ENCODE assay signal across 1 cellular context in the genomic region with DNA sequence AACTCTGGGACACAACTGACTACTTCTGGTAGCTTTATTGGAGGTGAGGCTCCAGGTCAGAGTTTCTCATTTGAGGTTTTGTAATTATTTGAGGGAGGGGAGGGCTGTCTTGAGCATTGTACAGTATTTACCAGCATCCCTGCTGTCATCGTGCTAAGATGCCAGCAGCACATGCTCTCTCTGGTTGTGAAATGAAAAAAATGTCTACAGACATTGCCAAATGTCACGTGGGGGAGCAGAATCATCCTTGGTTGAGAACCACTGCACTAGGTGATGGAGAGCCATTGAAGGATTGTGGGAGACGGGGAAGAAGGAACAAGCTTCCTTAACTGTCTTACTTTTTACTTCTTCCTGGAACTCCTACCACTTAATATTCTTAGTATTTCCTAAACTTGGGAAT.
TF ChIP-seq lines count a peak whose summit lies in the region.

No MANE protein-coding gene starts in this region.

TF ChIP-seq in GM12878, 131 proteins besides CTCF, POLR2A, EP300 and RAD21 (continued from another document):
- TF ChIP-seq, protein P1, sequence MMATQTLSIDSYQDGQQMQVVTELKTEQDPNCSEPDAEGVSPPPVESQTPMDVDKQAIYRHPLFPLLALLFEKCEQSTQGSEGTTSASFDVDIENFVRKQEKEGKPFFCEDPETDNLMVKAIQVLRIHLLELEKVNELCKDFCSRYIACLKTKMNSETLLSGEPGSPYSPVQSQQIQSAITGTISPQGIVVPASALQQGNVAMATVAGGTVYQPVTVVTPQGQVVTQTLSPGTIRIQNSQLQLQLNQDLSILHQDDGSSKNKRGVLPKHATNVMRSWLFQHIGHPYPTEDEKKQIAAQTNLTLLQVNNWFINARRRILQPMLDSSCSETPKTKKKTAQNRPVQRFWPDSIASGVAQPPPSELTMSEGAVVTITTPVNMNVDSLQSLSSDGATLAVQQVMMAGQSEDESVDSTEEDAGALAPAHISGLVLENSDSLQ (IDR thresholded peaks at IDR 0.05), result no peak
- TF ChIP-seq, protein P2, sequence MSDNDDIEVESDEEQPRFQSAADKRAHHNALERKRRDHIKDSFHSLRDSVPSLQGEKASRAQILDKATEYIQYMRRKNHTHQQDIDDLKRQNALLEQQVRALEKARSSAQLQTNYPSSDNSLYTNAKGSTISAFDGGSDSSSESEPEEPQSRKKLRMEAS (IDR thresholded peaks at IDR 0.05; ENCODE audit: low read depth, low read length), result peak; percentile 56; the same call in 1 of the 2 replicates
- TF ChIP-seq MEF2A (IDR thresholded peaks at IDR 0.05; ENCODE audit: insufficient read depth, low read depth, low read length) (no peak), CREM (IDR thresholded peaks at IDR 0.05; ENCODE audit: low read depth) (no peak), SMARCA5 (IDR thresholded peaks at IDR 0.05) (no peak), POLR2AphosphoS2 (IDR thresholded peaks at IDR 0.05; ENCODE audit: low read depth, low read length) (no peak), NBN (IDR thresholded peaks at IDR 0.05) (no peak), BCL11A (IDR thresholded peaks at IDR 0.05; ENCODE audit: low read depth, low read length) (no peak), NFXL1 (IDR thresholded peaks at IDR 0.05; ENCODE audit: borderline replicate concordance) (no peak), ZNF384 (IDR thresholded peaks at IDR 0.05; ENCODE audit: borderline replicate concordance, low read depth, low read length) (peak; percentile 12; the same call in 1 of the 2 replicates), CBFB (IDR thresholded peaks at IDR 0.05; ENCODE audit: low read depth) (no peak), JUND (IDR thresholded peaks at IDR 0.05; ENCODE audit: low read depth, low read length) (no peak)
- TF ChIP-seq, protein P3, sequence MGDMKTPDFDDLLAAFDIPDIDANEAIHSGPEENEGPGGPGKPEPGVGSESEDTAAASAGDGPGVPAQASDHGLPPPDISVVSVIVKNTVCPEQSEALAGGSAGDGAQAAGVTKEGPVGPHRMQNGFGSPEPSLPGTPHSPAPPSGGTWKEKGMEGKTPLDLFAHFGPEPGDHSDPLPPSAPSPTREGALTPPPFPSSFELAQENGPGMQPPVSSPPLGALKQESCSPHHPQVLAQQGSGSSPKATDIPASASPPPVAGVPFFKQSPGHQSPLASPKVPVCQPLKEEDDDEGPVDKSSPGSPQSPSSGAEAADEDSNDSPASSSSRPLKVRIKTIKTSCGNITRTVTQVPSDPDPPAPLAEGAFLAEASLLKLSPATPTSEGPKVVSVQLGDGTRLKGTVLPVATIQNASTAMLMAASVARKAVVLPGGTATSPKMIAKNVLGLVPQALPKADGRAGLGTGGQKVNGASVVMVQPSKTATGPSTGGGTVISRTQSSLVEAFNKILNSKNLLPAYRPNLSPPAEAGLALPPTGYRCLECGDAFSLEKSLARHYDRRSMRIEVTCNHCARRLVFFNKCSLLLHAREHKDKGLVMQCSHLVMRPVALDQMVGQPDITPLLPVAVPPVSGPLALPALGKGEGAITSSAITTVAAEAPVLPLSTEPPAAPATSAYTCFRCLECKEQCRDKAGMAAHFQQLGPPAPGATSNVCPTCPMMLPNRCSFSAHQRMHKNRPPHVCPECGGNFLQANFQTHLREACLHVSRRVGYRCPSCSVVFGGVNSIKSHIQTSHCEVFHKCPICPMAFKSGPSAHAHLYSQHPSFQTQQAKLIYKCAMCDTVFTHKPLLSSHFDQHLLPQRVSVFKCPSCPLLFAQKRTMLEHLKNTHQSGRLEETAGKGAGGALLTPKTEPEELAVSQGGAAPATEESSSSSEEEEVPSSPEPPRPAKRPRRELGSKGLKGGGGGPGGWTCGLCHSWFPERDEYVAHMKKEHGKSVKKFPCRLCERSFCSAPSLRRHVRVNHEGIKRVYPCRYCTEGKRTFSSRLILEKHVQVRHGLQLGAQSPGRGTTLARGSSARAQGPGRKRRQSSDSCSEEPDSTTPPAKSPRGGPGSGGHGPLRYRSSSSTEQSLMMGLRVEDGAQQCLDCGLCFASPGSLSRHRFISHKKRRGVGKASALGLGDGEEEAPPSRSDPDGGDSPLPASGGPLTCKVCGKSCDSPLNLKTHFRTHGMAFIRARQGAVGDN (IDR thresholded peaks at IDR 0.05), result peak; percentile 54; the same call in 1 of the 2 replicates
- TF ChIP-seq, protein P4, sequence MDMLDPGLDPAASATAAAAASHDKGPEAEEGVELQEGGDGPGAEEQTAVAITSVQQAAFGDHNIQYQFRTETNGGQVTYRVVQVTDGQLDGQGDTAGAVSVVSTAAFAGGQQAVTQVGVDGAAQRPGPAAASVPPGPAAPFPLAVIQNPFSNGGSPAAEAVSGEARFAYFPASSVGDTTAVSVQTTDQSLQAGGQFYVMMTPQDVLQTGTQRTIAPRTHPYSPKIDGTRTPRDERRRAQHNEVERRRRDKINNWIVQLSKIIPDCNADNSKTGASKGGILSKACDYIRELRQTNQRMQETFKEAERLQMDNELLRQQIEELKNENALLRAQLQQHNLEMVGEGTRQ (IDR thresholded peaks at IDR 0.05; ENCODE audit: borderline replicate concordance, low read depth, low read length), result peak; percentile 38; the same call in 1 of the 2 replicates
- TF ChIP-seq, protein P5, sequence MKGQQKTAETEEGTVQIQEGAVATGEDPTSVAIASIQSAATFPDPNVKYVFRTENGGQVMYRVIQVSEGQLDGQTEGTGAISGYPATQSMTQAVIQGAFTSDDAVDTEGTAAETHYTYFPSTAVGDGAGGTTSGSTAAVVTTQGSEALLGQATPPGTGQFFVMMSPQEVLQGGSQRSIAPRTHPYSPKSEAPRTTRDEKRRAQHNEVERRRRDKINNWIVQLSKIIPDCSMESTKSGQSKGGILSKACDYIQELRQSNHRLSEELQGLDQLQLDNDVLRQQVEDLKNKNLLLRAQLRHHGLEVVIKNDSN (IDR thresholded peaks at IDR 0.05; ENCODE audit: borderline replicate concordance, extremely low read length, insufficient read depth, low read depth, low read length), result peak; percentile 41
- TF ChIP-seq, protein P6, sequence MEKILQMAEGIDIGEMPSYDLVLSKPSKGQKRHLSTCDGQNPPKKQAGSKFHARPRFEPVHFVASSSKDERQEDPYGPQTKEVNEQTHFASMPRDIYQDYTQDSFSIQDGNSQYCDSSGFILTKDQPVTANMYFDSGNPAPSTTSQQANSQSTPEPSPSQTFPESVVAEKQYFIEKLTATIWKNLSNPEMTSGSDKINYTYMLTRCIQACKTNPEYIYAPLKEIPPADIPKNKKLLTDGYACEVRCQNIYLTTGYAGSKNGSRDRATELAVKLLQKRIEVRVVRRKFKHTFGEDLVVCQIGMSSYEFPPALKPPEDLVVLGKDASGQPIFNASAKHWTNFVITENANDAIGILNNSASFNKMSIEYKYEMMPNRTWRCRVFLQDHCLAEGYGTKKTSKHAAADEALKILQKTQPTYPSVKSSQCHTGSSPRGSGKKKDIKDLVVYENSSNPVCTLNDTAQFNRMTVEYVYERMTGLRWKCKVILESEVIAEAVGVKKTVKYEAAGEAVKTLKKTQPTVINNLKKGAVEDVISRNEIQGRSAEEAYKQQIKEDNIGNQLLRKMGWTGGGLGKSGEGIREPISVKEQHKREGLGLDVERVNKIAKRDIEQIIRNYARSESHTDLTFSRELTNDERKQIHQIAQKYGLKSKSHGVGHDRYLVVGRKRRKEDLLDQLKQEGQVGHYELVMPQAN (conservative IDR thresholded peaks at IDR 0.05), result no peak
- TF ChIP-seq, protein P7, sequence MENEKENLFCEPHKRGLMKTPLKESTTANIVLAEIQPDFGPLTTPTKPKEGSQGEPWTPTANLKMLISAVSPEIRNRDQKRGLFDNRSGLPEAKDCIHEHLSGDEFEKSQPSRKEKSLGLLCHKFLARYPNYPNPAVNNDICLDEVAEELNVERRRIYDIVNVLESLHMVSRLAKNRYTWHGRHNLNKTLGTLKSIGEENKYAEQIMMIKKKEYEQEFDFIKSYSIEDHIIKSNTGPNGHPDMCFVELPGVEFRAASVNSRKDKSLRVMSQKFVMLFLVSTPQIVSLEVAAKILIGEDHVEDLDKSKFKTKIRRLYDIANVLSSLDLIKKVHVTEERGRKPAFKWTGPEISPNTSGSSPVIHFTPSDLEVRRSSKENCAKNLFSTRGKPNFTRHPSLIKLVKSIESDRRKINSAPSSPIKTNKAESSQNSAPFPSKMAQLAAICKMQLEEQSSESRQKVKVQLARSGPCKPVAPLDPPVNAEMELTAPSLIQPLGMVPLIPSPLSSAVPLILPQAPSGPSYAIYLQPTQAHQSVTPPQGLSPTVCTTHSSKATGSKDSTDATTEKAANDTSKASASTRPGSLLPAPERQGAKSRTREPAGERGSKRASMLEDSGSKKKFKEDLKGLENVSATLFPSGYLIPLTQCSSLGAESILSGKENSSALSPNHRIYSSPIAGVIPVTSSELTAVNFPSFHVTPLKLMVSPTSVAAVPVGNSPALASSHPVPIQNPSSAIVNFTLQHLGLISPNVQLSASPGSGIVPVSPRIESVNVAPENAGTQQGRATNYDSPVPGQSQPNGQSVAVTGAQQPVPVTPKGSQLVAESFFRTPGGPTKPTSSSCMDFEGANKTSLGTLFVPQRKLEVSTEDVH (IDR thresholded peaks at IDR 0.05; ENCODE audit: low read depth, partially characterized antibody), result no peak
- TF ChIP-seq, protein P8, sequence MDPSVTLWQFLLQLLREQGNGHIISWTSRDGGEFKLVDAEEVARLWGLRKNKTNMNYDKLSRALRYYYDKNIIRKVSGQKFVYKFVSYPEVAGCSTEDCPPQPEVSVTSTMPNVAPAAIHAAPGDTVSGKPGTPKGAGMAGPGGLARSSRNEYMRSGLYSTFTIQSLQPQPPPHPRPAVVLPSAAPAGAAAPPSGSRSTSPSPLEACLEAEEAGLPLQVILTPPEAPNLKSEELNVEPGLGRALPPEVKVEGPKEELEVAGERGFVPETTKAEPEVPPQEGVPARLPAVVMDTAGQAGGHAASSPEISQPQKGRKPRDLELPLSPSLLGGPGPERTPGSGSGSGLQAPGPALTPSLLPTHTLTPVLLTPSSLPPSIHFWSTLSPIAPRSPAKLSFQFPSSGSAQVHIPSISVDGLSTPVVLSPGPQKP (IDR thresholded peaks at IDR 0.05; ENCODE audit: low read depth, low read length), result no peak
